ENCODE assay signal across 1 cellular context in genomic region chr19:2507109-2507508, GRCh38.
TF ChIP-seq lines count a peak whose summit lies in the region.

No MANE protein-coding gene starts in this region.

TF ChIP-seq in K562, 482 proteins besides CTCF, POLR2A, EP300 and RAD21 (continued from another document and continues in another):
- TF ChIP-seq, protein P1, sequence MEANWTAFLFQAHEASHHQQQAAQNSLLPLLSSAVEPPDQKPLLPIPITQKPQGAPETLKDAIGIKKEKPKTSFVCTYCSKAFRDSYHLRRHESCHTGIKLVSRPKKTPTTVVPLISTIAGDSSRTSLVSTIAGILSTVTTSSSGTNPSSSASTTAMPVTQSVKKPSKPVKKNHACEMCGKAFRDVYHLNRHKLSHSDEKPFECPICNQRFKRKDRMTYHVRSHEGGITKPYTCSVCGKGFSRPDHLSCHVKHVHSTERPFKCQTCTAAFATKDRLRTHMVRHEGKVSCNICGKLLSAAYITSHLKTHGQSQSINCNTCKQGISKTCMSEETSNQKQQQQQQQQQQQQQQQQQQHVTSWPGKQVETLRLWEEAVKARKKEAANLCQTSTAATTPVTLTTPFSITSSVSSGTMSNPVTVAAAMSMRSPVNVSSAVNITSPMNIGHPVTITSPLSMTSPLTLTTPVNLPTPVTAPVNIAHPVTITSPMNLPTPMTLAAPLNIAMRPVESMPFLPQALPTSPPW (CRISPR knock-in tag; IDR thresholded peaks at IDR 0.05): peak; percentile 35; the same call in 1 of the 2 replicates
- TF ChIP-seq HOMEZ (CRISPR knock-in tag; IDR thresholded peaks at IDR 0.05) (no peak), MBD2 (IDR thresholded peaks at IDR 0.05; ENCODE audit: borderline replicate concordance, low read depth) (no peak), HDAC6 (IDR thresholded peaks at IDR 0.05; ENCODE audit: low read depth, low read length) (no peak), CBX3 (IDR thresholded peaks at IDR 0.05; ENCODE audit: borderline replicate concordance in 1 of 2, low read length in 2 of 2) (no peak), PTBP1 (IDR thresholded peaks at IDR 0.05; ENCODE audit: low read depth, low read length) (no peak), JUN (IDR thresholded peaks at IDR 0.05; ENCODE audit: borderline replicate concordance, low read depth, low read length) (peak; percentile 44; the same call in 1 of the 2 replicates), JUN (CRISPR knock-in tag; IDR thresholded peaks at IDR 0.05; ENCODE audit: borderline replicate concordance) (no peak), STAT6 (CRISPR knock-in tag; IDR thresholded peaks at IDR 0.05) (no peak), DLX4 (CRISPR knock-in tag; IDR thresholded peaks at IDR 0.05) (no peak), IRF9 (tag; IDR thresholded peaks at IDR 0.05) (no peak), FOS (IDR thresholded peaks at IDR 0.05; ENCODE audit: extremely low read depth, insufficient read length) (no peak), BHLHE40 (IDR thresholded peaks at IDR 0.05; ENCODE audit: low read length) (no peak), DMBX1 (CRISPR knock-in tag; IDR thresholded peaks at IDR 0.05; ENCODE audit: borderline replicate concordance) (0 out of 2 replicates have a peak, but pooled peaks have one; percentile 40), ZNF175 (CRISPR knock-in tag; IDR thresholded peaks at IDR 0.05; ENCODE audit: low read depth) (peak; percentile 91), ZFX (CRISPR knock-in tag; IDR thresholded peaks at IDR 0.05) (no peak), SAP30 (IDR thresholded peaks at IDR 0.05; ENCODE audit: borderline replicate concordance, insufficient read depth, low read depth, low read length, poor library complexity, severe bottlenecking) (no peak), HMG20A (CRISPR knock-in tag; conservative IDR thresholded peaks at IDR 0.05) (no peak), SRSF9 (IDR thresholded peaks at IDR 0.05; ENCODE audit: borderline replicate concordance, low read depth, low read length) (no peak), THRAP3 (IDR thresholded peaks at IDR 0.05; ENCODE audit: borderline replicate concordance) (no peak), PCBP2 (IDR thresholded peaks at IDR 0.05; ENCODE audit: low read depth, low read length, poor library complexity, severe bottlenecking) (no peak), AFF4 (CRISPR knock-in tag; IDR thresholded peaks at IDR 0.05) (no peak), RBFOX2 (IDR thresholded peaks at IDR 0.05; ENCODE audit: low read depth, low read length) (no peak), ZNF766 (CRISPR knock-in tag; conservative IDR thresholded peaks at IDR 0.05) (no peak), TSHZ1 (CRISPR knock-in tag; IDR thresholded peaks at IDR 0.05) (no peak), ZNF324 (CRISPR knock-in tag; IDR thresholded peaks at IDR 0.05) (no peak), ARID1B (IDR thresholded peaks at IDR 0.05) (no peak; the same call in 1 of the 2 replicates), MAFK (IDR thresholded peaks at IDR 0.05; ENCODE audit: low read length) (no peak), ZNF780A (CRISPR knock-in tag; IDR thresholded peaks at IDR 0.05) (no peak), ZNF12 (CRISPR knock-in tag; IDR thresholded peaks at IDR 0.05) (no peak), SUPT5H (IDR thresholded peaks at IDR 0.05) (no peak), TARDBP (IDR thresholded peaks at IDR 0.05) (no peak), ZNF133 (CRISPR knock-in tag; IDR thresholded peaks at IDR 0.05) (no peak), PURB (CRISPR knock-in tag; IDR thresholded peaks at IDR 0.05; ENCODE audit: low read depth) (no peak), NFRKB (IDR thresholded peaks at IDR 0.05; ENCODE audit: low read depth) (no peak), CTBP1 (IDR thresholded peaks at IDR 0.05; ENCODE audit: borderline replicate concordance) (peak; percentile 63), SRF (CRISPR knock-in tag; IDR thresholded peaks at IDR 0.05) (no peak), PTTG1 (tag; IDR thresholded peaks at IDR 0.05; ENCODE audit: low read depth) (no peak), SREBF1 (IDR thresholded peaks at IDR 0.05; ENCODE audit: borderline replicate concordance, low read depth, low read length) (no peak), JUND (IDR thresholded peaks at IDR 0.05; ENCODE audit: borderline replicate concordance, low read depth, low read length) (peak; percentile 34; the same call in 1 of the 2 replicates), JUND (tag; IDR thresholded peaks at IDR 0.05; ENCODE audit: borderline replicate concordance, low read depth, low read length) (0 out of 3 replicates have a peak, but pooled peaks have one; percentile 26), ZBTB1 (CRISPR knock-in tag; IDR thresholded peaks at IDR 0.05; ENCODE audit: borderline replicate concordance, low read depth) (no peak), NCOA6 (IDR thresholded peaks at IDR 0.05) (no peak), ZNF146 (CRISPR knock-in tag; IDR thresholded peaks at IDR 0.05; ENCODE audit: unreplicated experiment) (no peak), HCFC1 (IDR thresholded peaks at IDR 0.05; ENCODE audit: low read depth, low read length) (no peak), ZBTB11 (CRISPR knock-in tag; IDR thresholded peaks at IDR 0.05) (no peak), HNRNPLL (IDR thresholded peaks at IDR 0.05; ENCODE audit: low read depth, low read length, poor library complexity, severe bottlenecking) (no peak)
- TF ChIP-seq, protein P2, sequence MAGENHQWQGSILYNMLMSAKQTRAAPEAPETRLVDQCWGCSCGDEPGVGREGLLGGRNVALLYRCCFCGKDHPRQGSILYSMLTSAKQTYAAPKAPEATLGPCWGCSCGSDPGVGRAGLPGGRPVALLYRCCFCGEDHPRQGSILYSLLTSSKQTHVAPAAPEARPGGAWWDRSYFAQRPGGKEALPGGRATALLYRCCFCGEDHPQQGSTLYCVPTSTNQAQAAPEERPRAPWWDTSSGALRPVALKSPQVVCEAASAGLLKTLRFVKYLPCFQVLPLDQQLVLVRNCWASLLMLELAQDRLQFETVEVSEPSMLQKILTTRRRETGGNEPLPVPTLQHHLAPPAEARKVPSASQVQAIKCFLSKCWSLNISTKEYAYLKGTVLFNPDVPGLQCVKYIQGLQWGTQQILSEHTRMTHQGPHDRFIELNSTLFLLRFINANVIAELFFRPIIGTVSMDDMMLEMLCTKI (IDR thresholded peaks at IDR 0.05; ENCODE audit: partially characterized antibody): no peak
